ENCODE assay signal across 14 cellular contexts in genomic region chr3:18946524-18946923, GRCh38.
DNase-seq lines count a peak whose midpoint lies in the region; ATAC-seq and TF ChIP-seq lines count a peak whose summit lies in the region.
"Had no signal": no experiment of that assay in that cellular context is flagged by ENCODE, and none has a peak within 500 bp of the region (broad histone marks: within the 10 kb centered on the region; RNA-seq: fewer than 3 reads in every experiment).

No MANE protein-coding gene starts in this region.

- no peak for TF ChIP-seq POLR2A in prostate gland (IDR thresholded peaks at IDR 0.05)

- H3K27ac ChIP-seq in C4-2B (no peak overlapping the region), OCI-LY7 (ENCODE audit: low read depth, low read length, poor library complexity, severe bottlenecking) (no peak overlapping the region), prostate gland (no peak overlapping the region)

- H3K4me1 ChIP-seq in OCI-LY7 (ENCODE audit: insufficient read depth, low read length, poor library complexity, severe bottlenecking): no peaks in the 10 kb centered on the region
- H3K4me1 ChIP-seq in prostate gland (replicated peaks): no peaks in the 10 kb centered on the region
- H3K4me1 ChIP-seq: HAP-1 had no signal

- H3K9me3 ChIP-seq in OCI-LY7 (ENCODE audit: low read length) (no peaks in the 10 kb centered on the region), prostate gland (no peaks in the 10 kb centered on the region)
- H3K9me3 ChIP-seq: HAP-1 had no signal

- H4K20me1 ChIP-seq in OCI-LY7 (ENCODE audit: insufficient read depth, low read length): no peaks in the 10 kb centered on the region

- H2AFZ ChIP-seq in OCI-LY7 (ENCODE audit: low read length): no peak overlapping the region

- H3K27me3 ChIP-seq in prostate gland (replicated peaks; ENCODE audit: insufficient read depth): no peaks in the 10 kb centered on the region

- TF ChIP-seq CTCF in C4-2B (conservative IDR thresholded peaks at IDR 0.05) (peak; percentile 12), OCI-LY7 (conservative IDR thresholded peaks at IDR 0.05; ENCODE audit: low read length) (peak; percentile 60), epithelial cell of esophagus (IDR thresholded peaks at IDR 0.05; ENCODE audit: insufficient read depth, low read depth, low read length, missing control alignments) (peak; percentile 25), prostate gland (IDR thresholded peaks at IDR 0.05) (no peak)

- BruUV-seq in OCI-LY7 (replicated peaks; lab: Mats Ljungman, UMichigan): no TSS peak

- no peaks in the 10 kb centered on the region for H3K9me2 ChIP-seq in OCI-LY7 (ENCODE audit: insufficient read depth, low read length)

- intact Hi-C loops in OCI-LY7 (cut with micrococcal nuclease; ENCODE audit: unreplicated experiment): no loop called here
- intact Hi-C loops in prostate gland (cut with DNase I): no loop called here

- DNase-seq in KG1 (lab: John Stamatoyannopoulos, UW): peak; percentile 4
- peak; percentile 34 for DNase-seq in OCI-LY7 (ENCODE audit: low spot score)
- peak; percentile 59 for DNase-seq in epithelial cell of esophagus (ENCODE audit: low read depth)
- no peak for DNase-seq in cerebellar nuclear complex (lab: John Stamatoyannopoulos, UW)
- DNase-seq in stimulated activated naive CD4-positive, alpha-beta T cell treated with Interleukin-2 at 50 U/mL for 16 hours (lab: John Stamatoyannopoulos, UW): no peak
- DNase-seq in prostate gland (ENCODE audit: low spot score): no peak
- no peak for DNase-seq in stimulated activated naive CD8-positive, alpha-beta T cell treated with anti-CD3 and anti-CD28 coated beads, Interleukin-15, Interleukin-2, amounts not matched to agents 100 U/mL and 50 U/mL, for 24 hours
- DNase-seq: activated CD8-positive, alpha-beta memory T cell treated with anti-CD3 and anti-CD28 coated beads for 24 hours; activated gamma-delta T cell treated with Interleukin-2 at 50 U/mL for 16 hours; effector CD8-positive, alpha-beta T cell; natural killer cell had no signal

- CTCF ChIA-PET in OCI-LY7 (lab: Charles Lee; ENCODE audit: unreplicated experiment): no interaction called here

- no peaks in the 10 kb centered on the region for H3K36me3 ChIP-seq in OCI-LY7 (ENCODE audit: insufficient read depth, low read length)
- no peaks in the 10 kb centered on the region for H3K36me3 ChIP-seq in prostate gland
- H3K36me3 ChIP-seq: HAP-1 had no signal

- POLR2A ChIA-PET in OCI-LY7 (lab: Charles Lee): no interaction called here

- H3K4me3 ChIP-seq in OCI-LY7 (ENCODE audit: low read depth, low read length, poor library complexity, severe bottlenecking) (no peak overlapping the region), epithelial cell of esophagus (ENCODE audit: low read length) (no peak overlapping the region), prostate gland (no peak overlapping the region)
- H3K4me3 ChIP-seq: HAP-1 had no signal

- no peaks in the 10 kb centered on the region for H3K79me2 ChIP-seq in OCI-LY7 (ENCODE audit: insufficient read depth, low read depth, low read length)

- WGBS in prostate gland: 37% methylated on average over 2 of the region's 2 CpGs

- H3K4me2 ChIP-seq in OCI-LY7 (ENCODE audit: low read length): no peak overlapping the region

- ATAC-seq in stimulated activated naive CD8-positive, alpha-beta T cell treated with anti-CD3 and anti-CD28 coated beads, Interleukin-15, Interleukin-2, amounts not matched to agents 100 U/mL and 50 U/mL, for 24 hours: no peak
- ATAC-seq: natural killer cell, sciatic nerve had no signal

Comparison
In these comparisons a context has a peak if more than half of its experiments do, and no peak if none do; other contexts are left out.
1. CTCF ChIP-seq: peak in C4-2B (single experiment), OCI-LY7 (single experiment) and epithelial cell of esophagus (single experiment); none in prostate gland (0 of 4).
2. DNase-seq: peak in KG1 (single experiment), OCI-LY7 (single experiment) and epithelial cell of esophagus (single experiment); none in cerebellar nuclear complex (0 of 2), stimulated activated naive CD4-positive, alpha-beta T cell treated with Interleukin-2 at 50 U/mL for 16 hours (single experiment), prostate gland (single experiment) and stimulated activated naive CD8-positive, alpha-beta T cell treated with anti-CD3 and anti-CD28 coated beads, Interleukin-15, Interleukin-2, amounts not matched to agents 100 U/mL and 50 U/mL, for 24 hours (single experiment).